Comparison of ENCODE assay signal across 7 cellular contexts in genomic region chr9:19488721-19489120, GRCh38.
"Had no signal": no experiment of that assay in that cellular context is flagged by ENCODE, and none has a peak within 500 bp of the region (broad histone marks: within the 10 kb centered on the region; RNA-seq: fewer than 3 reads in every experiment).

No MANE protein-coding gene starts in this region.

- DNase-seq: activated CD4-positive, alpha-beta T cell treated with anti-CD3 and anti-CD28 coated beads, Interleukin-2, amount 50 U/mL, for 1 hour; lower lobe of right lung; naive thymus-derived CD8-positive, alpha-beta T cell; sigmoid colon; stimulated activated CD4-positive, alpha-beta T cell treated with anti-CD3 and anti-CD28 coated beads, Interleukin-12 subunit alpha, Interleukin-12 subunit beta, amount 100 ng/mL, for 4 hours; stimulated activated naive CD4-positive, alpha-beta T cell; testis had no signal

- ATAC-seq: lower lobe of right lung; naive thymus-derived CD8-positive, alpha-beta T cell had no signal
